In genomic region chr1:39047374-39048229, GRCh38 we compare ENCODE assay signal across 9 cellular contexts. TPM values are rescaled to one million over a fixed set of nuclear protein-coding genes. Genes with fewer than 3 reads are reported as not detected.
DNase-seq lines count a peak whose midpoint lies in the region; ATAC-seq, FAIRE-seq and TF ChIP-seq lines count a peak whose summit lies in the region.
"Had no signal": no experiment of that assay in that cellular context is flagged by ENCODE, and none has a peak within 500 bp of the region (broad histone marks: within the 10 kb centered on the region; RNA-seq: fewer than 3 reads in every experiment).

No MANE protein-coding gene starts in this region.

- H3K9me3 ChIP-seq in sigmoid colon, result no peaks in the 10 kb centered on the region

- peak overlapping the region; percentile 45 to 69 (median 52) for H3K27ac ChIP-seq in sigmoid colon

- no peak overlapping the region for H3K27ac Mint-ChIP-seq in endothelial cell (ENCODE audit: unreplicated experiment)
- H3K27ac Mint-ChIP-seq: activated naive CD8-positive, alpha-beta T cell treated with anti-CD3 and anti-CD28 coated beads, Interleukin-2, amount 10 ng/mL, durations not matched to agents 7 days and 5 days had no signal

- TF ChIP-seq CTCF in fibroblast of villous mesenchyme (IDR thresholded peaks at IDR 0.05; ENCODE audit: insufficient read depth, low read depth, low read length) (no peak), sigmoid colon (IDR thresholded peaks at IDR 0.05) (no peak), endothelial cell (IDR thresholded peaks at IDR 0.05; ENCODE audit: unreplicated experiment) (no peak)

- no peak for ATAC-seq in GM19351 (IDR thresholded peaks at IDR 0.05; ENCODE audit: unreplicated experiment)

- H3K4me3 ChIP-seq in fibroblast of villous mesenchyme (ENCODE audit: low read depth, low read length) (no peak overlapping the region), sigmoid colon (no peak overlapping the region)

- H3K36me3 Mint-ChIP-seq in endothelial cell (ENCODE audit: low read depth, unreplicated experiment), result peaks cover 15% of the 10 kb centered on the region

- intact Hi-C loops in sigmoid colon (cut with DNase I), result no loop called here

- TF ChIP-seq POLR2A in sigmoid colon (IDR thresholded peaks at IDR 0.05), result no peak

- no peaks in the 10 kb centered on the region for H3K9me3 Mint-ChIP-seq in endothelial cell (ENCODE audit: unreplicated experiment)
- H3K9me3 Mint-ChIP-seq: activated naive CD8-positive, alpha-beta T cell treated with anti-CD3 and anti-CD28 coated beads, Interleukin-2, amount 10 ng/mL, durations not matched to agents 7 days and 5 days had no signal

- WGBS in sigmoid colon, 2 donors, result 67 to 73% methylated on average over 12 of the region's 12 CpGs

- no peak overlapping the region for H3K4me3 Mint-ChIP-seq in endothelial cell (ENCODE audit: unreplicated experiment)
- H3K4me3 Mint-ChIP-seq: activated naive CD8-positive, alpha-beta T cell treated with anti-CD3 and anti-CD28 coated beads, Interleukin-2, amount 10 ng/mL, durations not matched to agents 7 days and 5 days had no signal

- H3K27me3 Mint-ChIP-seq in endothelial cell (ENCODE audit: unreplicated experiment), result peaks cover 3% of the 10 kb centered on the region
- H3K27me3 Mint-ChIP-seq: activated naive CD8-positive, alpha-beta T cell treated with anti-CD3 and anti-CD28 coated beads, Interleukin-2, amount 10 ng/mL, durations not matched to agents 7 days and 5 days had no signal

- H3K4me1 Mint-ChIP-seq in endothelial cell (ENCODE audit: unreplicated experiment), result peaks cover 12% of the 10 kb centered on the region

- peak in 1 of 4 donors; percentile 28 for TF ChIP-seq EP300 in sigmoid colon (IDR thresholded peaks at IDR 0.05)

- H3K27me3 ChIP-seq in sigmoid colon, result no peaks in the 10 kb centered on the region

- peaks cover 0 to 35% (median 0%) of the 10 kb centered on the region in 4 donors for H3K36me3 ChIP-seq in sigmoid colon

- peak; percentile 46 for DNase-seq in GM04504 (ENCODE audit: low read depth)
- DNase-seq in RCC 7860 (ENCODE audit: low spot score), result peak; percentile 99
- DNase-seq in fibroblast of villous mesenchyme (ENCODE audit: low read depth), result peak; percentile 89
- DNase-seq in sigmoid colon, result peak; percentile 69
- DNase-seq in midbrain (lab: John Stamatoyannopoulos, UW), result no peak
- DNase-seq in GF-D8 (lab: John Stamatoyannopoulos, UW), result no peak
- no peak for DNase-seq in endothelial cell (ENCODE audit: low spot score)
- DNase-seq: activated naive CD8-positive, alpha-beta T cell treated with anti-CD3 and anti-CD28 coated beads, Interleukin-2, amount 10 ng/mL, durations not matched to agents 7 days and 5 days had no signal

- no peaks in the 10 kb centered on the region for H3K4me1 ChIP-seq in sigmoid colon

- peak; percentile 97 for FAIRE-seq in RCC 7860 (lab: Jason Lieb, UNC)

RNA-seq across cellular contexts. Expression of gene NDUFS5, which starts 21.5 kb away (rescaled TPM):
- total RNA-seq in fibroblast of villous mesenchyme (285 and 325 TPM in 2 replicates), sigmoid colon (1,000 to 10,000 TPM in 1 of 4 donors, 100 to 1,000 TPM in 3; 525 to 1,407 (median 722) TPM), endothelial cell (ENCODE audit: unreplicated experiment) (200 TPM)
- 100 to 1,000 TPM; 586 to 662 (median 646) TPM for polyA plus RNA-seq in sigmoid colon

RNA-seq across cellular contexts. Expression of gene AKIRIN1, which starts 56.5 kb away (rescaled TPM):
- total RNA-seq in fibroblast of villous mesenchyme (44.1 and 69.5 TPM in 2 replicates), sigmoid colon (10 to 100 TPM; 42.7 to 55.7 (median 51.6) TPM), endothelial cell (ENCODE audit: unreplicated experiment) (81.3 TPM)
- 10 to 100 TPM; 28.4 to 59.2 (median 50.5) TPM for polyA plus RNA-seq in sigmoid colon

Comparison
In these comparisons a context has a peak if more than half of its experiments do, and no peak if none do; other contexts are left out.
1. DNase-seq: peak in GM04504 (single experiment), RCC 7860 (single experiment), fibroblast of villous mesenchyme (single experiment) and sigmoid colon (single experiment); none in midbrain (single experiment), GF-D8 (single experiment) and endothelial cell (single experiment).